Comparison of ENCODE assay signal across 8 cellular contexts in the genomic region with DNA sequence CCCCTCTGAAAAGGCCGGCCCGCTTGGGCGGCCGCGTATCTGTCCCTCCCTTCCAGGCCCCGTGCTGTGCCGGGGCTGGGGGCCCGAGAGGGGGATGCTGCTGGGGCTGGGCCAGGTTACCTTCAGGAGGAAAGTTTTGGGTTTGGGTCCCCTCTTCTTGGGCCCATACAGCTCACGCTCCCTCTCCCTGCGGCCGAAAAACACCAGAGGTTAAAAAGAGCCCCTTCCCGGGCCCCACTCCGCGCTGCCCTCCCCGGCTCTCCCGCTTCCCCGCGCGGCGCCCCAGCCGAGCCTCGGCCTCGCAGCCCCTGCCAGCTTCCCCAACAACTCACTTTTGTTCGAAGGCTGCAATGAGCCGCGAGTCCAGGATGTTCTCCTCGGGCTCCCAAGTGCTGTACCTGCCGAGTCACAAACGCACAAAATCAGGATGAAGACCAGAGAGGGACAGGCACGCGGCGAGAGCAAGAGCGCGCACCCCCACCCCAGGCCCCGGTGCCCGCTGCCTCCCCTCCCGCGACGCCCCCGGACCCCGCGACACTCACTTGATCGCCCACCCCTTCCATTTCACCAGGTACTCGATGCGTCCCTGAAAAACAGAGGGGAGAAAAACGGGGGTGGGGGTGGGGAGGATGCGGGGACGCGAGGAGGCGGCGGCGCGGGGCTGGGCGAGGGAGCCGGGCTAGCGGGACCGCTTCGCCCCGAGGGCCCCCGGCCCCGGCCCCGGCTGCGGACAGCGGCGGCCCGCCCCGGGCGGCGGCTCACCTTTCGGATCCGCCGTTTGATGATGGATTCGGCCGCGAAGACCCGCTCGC. TPM values are rescaled to one million over a fixed set of nuclear protein-coding genes. Genes with fewer than 3 reads are reported as not detected.
DNase-seq lines count a peak whose midpoint lies in the region; ATAC-seq and TF ChIP-seq lines count a peak whose summit lies in the region.

No MANE protein-coding gene starts in this region.

- peaks cover 76% of the 10 kb centered on the region for H3K4me1 Mint-ChIP-seq in activated T-cell treated with anti-CD3 and anti-CD28 coated beads, Interleukin-2, amount 50 U/mL, for 72 hours (ENCODE audit: low read depth)

- H3K36me3 ChIP-seq in neutrophil, result peaks cover 28% of the 10 kb centered on the region

- H3K4me3 ChIP-seq in HL-60 (replicated peaks; ENCODE audit: insufficient read depth, low read length) (peak overlapping the region; percentile 72), neutrophil (ENCODE audit: low read depth in 1 of 2, low read length in 1 of 2) (peak overlapping the region; percentile 90 to 95)

- no peak for ATAC-seq in activated T-cell treated with anti-CD3 and anti-CD28 coated beads, Interleukin-2, amount 50 U/mL, for 72 hours (replicated peaks in 1 of 2)
- no peak for ATAC-seq in foreskin keratinocyte

- H3K4me1 ChIP-seq in foreskin keratinocyte, result no peaks in the 10 kb centered on the region
- peaks cover 29 to 39% of the 10 kb centered on the region in 2 experiments for H3K4me1 ChIP-seq in neutrophil (ENCODE audit: control insufficient read depth in 1 of 2, insufficient read depth in 1 of 2, low read depth in 1 of 2, low read length in 1 of 2)

- no peaks in the 10 kb centered on the region for H3K9me3 Mint-ChIP-seq in activated T-cell treated with anti-CD3 and anti-CD28 coated beads, Interleukin-2, amount 50 U/mL, for 72 hours

- peaks cover 6% of the 10 kb centered on the region for H3K27me3 Mint-ChIP-seq in activated T-cell treated with anti-CD3 and anti-CD28 coated beads, Interleukin-2, amount 50 U/mL, for 72 hours (ENCODE audit: low read depth)

- peak; percentile 27 for DNase-seq in NK-92 treated with Interleukin-12 subunit alpha and Interleukin-12 subunit beta, amount 100 ng/mL, for 24 hours (lab: John Stamatoyannopoulos, UW)
- DNase-seq in NK-92 (lab: John Stamatoyannopoulos, UW; ENCODE audit: unreplicated experiment) (no peak), HL-60 (ENCODE audit: low read depth in 1 of 2, low spot score in 1 of 2) (peak in 1 of 2 experiments; percentile 40), foreskin keratinocyte (no peak), NCI-H2081 treated with DMSO at 0.1 percent for 48 hours (lab: John Stamatoyannopoulos, UW) (no peak), NCI-H2107 (lab: John Stamatoyannopoulos, UW) (no peak)
- peak; percentile 47 to 49 for DNase-seq in activated T-cell treated with anti-CD3 and anti-CD28 coated beads, Interleukin-2, amount 50 U/mL, for 72 hours

- H3K36me3 Mint-ChIP-seq in activated T-cell treated with anti-CD3 and anti-CD28 coated beads, Interleukin-2, amount 50 U/mL, for 72 hours (ENCODE audit: insufficient read depth in 2 of 2), result peaks cover 6 to 20% of the 10 kb centered on the region in 2 donors

- TF ChIP-seq CTCF in HL-60 (IDR thresholded peaks at IDR 0.05; ENCODE audit: insufficient read depth, low read length), result no peak
- TF ChIP-seq CTCF in foreskin keratinocyte (conservative IDR thresholded peaks at IDR 0.05), result no peak
- TF ChIP-seq CTCF in neutrophil (IDR thresholded peaks at IDR 0.05), result no peak

- H3K27ac ChIP-seq in HL-60 (replicated peaks) (peak overlapping the region; percentile 53), foreskin keratinocyte (peak overlapping the region; percentile 34), neutrophil (peak overlapping the region; percentile 86)

- no peaks in the 10 kb centered on the region for H3K9me3 ChIP-seq in neutrophil

- H3K27me3 ChIP-seq in HL-60 (ENCODE audit: insufficient read depth, poor library complexity, severe bottlenecking) (peaks cover 13% of the 10 kb centered on the region), foreskin keratinocyte (peaks cover 38% of the 10 kb centered on the region), neutrophil (peaks cover 40% of the 10 kb centered on the region)

- peak overlapping the region; percentile 97 to 98 for H3K4me3 Mint-ChIP-seq in activated T-cell treated with anti-CD3 and anti-CD28 coated beads, Interleukin-2, amount 50 U/mL, for 72 hours

- H3K27ac Mint-ChIP-seq in activated T-cell treated with anti-CD3 and anti-CD28 coated beads, Interleukin-2, amount 50 U/mL, for 72 hours, result peak overlapping the region; percentile 93

RNA-seq across cellular contexts. Expression of a gene that starts 0.5 kb away (rescaled TPM):
- 100 to 1,000 TPM; 116 to 124 TPM for total RNA-seq in activated T-cell treated with anti-CD3 and anti-CD28 coated beads, Interleukin-2, amount 50 U/mL, for 72 hours
- 23.2 and 32.7 TPM in 2 replicates for total RNA-seq in foreskin keratinocyte
- polyA plus RNA-seq in foreskin keratinocyte, result 8.5 and 11.4 TPM in 2 replicates

RNA-seq across cellular contexts. Expression of a gene that starts 27.7 kb away (rescaled TPM):
- total RNA-seq in activated T-cell treated with anti-CD3 and anti-CD28 coated beads, Interleukin-2, amount 50 U/mL, for 72 hours, result 1 to 10 TPM; 6.3 to 6.4 TPM
- 0.04 and 0.07 TPM in 2 replicates for total RNA-seq in foreskin keratinocyte
- polyA plus RNA-seq in foreskin keratinocyte, result 0.03 and 0.06 TPM in 2 replicates

Comparison
In these comparisons a context has a peak if more than half of its experiments do, and no peak if none do; other contexts are left out.
1. DNase-seq: peak in NK-92 treated with Interleukin-12 subunit alpha and Interleukin-12 subunit beta, amount 100 ng/mL, for 24 hours (single experiment) and activated T-cell treated with anti-CD3 and anti-CD28 coated beads, Interleukin-2, amount 50 U/mL, for 72 hours (2 of 2); none in NK-92 (single experiment), foreskin keratinocyte (0 of 2), NCI-H2081 treated with DMSO at 0.1 percent for 48 hours (single experiment) and NCI-H2107 (single experiment).
2. H3K27ac ChIP-seq: peak in every context shown above with its lines; median percentile 86 in neutrophil; 53 in HL-60; 34 in foreskin keratinocyte.